Comparison of ENCODE assay signal across 17 cellular contexts in the genomic region with DNA sequence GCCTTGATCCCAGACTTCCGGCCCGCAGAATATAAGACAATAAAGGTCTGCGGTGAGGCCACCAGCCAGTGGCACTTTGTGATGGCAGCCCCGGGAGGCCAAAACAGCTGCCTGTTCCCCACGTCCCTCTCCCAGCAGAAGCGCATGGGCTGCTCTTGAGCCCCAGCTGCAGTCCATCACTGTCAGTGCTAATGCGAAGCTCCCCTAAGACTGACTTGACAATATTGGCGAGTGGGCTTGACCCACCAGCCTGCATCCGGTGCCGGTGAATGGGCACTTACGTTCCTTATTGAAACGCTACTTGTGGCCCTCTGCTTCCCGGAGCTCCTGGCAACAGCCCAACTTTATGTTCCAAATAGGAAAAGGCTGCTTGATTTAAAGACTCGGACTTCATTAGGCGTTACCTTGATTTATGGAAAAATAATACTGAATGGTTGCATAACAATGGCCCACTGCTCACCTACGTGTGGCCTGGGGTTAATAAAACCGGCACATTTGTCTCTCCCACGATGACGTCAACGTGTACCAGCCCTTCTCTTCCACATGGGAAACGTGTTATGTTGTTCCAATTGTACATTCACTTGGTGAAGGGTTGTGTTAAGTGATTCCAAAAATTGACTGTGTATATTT.
DNase-seq lines count a peak whose midpoint lies in the region; ATAC-seq, FAIRE-seq and TF ChIP-seq lines count a peak whose summit lies in the region.
"Had no signal": no experiment of that assay in that cellular context is flagged by ENCODE, and none has a peak within 500 bp of the region (broad histone marks: within the 10 kb centered on the region; RNA-seq: fewer than 3 reads in every experiment).

No MANE protein-coding gene starts in this region.

- no peaks in the 10 kb centered on the region for H4K20me1 ChIP-seq in smooth muscle cell (ENCODE audit: low read depth)

- H3K27me3 ChIP-seq in body of pancreas (no peaks in the 10 kb centered on the region), iPS-20b (ENCODE audit: insufficient read depth, low read length) (no peaks in the 10 kb centered on the region), spleen (replicated peaks in 1 of 7) (peaks cover 0 to 7% (median 0%) of the 10 kb centered on the region in 7 donors), smooth muscle cell (ENCODE audit: low read depth) (no peaks in the 10 kb centered on the region)
- H3K27me3 ChIP-seq: right lobe of liver had no signal

- H3F3A ChIP-seq in smooth muscle cell (ENCODE audit: low read depth): no peaks in the 10 kb centered on the region

- H3K9me3 ChIP-seq in body of pancreas (no peaks in the 10 kb centered on the region), iPS-20b (ENCODE audit: insufficient read depth, low read depth, low read length) (no peaks in the 10 kb centered on the region), spleen (no peaks in the 10 kb centered on the region), smooth muscle cell (replicated peaks; ENCODE audit: low read depth) (no peaks in the 10 kb centered on the region)
- H3K9me3 ChIP-seq: right lobe of liver had no signal

- 57 to 58% methylated on average over 18 to 21 of the region's 21 CpGs for WGBS in body of pancreas, 2 donors
- WGBS in spleen, 5 donors: 52 to 66% (median 57%) methylated on average over 16 to 21 of the region's 21 CpGs
- WGBS in smooth muscle cell (ENCODE audit: low lambda C conversion rate): 93% methylated on average over 21 of the region's 21 CpGs

- intact Hi-C loops in body of pancreas (cut with DNase I): no loop called here
- intact Hi-C loops in spleen (cut with DNase I; ENCODE audit: low total_unique reads): loop anchor here (10.0 kb wide), 1 partner anchor 126 kb away; no protein-coding TSS in a partner anchor

- no peak for FAIRE-seq in GM19239 (lab: Jason Lieb, UNC)
- FAIRE-seq: G401.6 had no signal

- H3K27ac ChIP-seq in body of pancreas (no peak overlapping the region), iPS-20b (ENCODE audit: low read length) (no peak overlapping the region), spleen (peak overlapping the region in 6 of 8 donors; percentile 9 to 66 (median 53)), smooth muscle cell (ENCODE audit: low read depth) (no peak overlapping the region)
- H3K27ac ChIP-seq: right lobe of liver had no signal

- H3K36me3 ChIP-seq in body of pancreas (replicated peaks in 1 of 2; ENCODE audit: insufficient read depth in 1 of 2, low read depth in 2 of 2) (no peaks in the 10 kb centered on the region), iPS-20b (ENCODE audit: insufficient read depth, low read depth, low read length) (no peaks in the 10 kb centered on the region), spleen (no peaks in the 10 kb centered on the region), smooth muscle cell (ENCODE audit: low read depth) (no peaks in the 10 kb centered on the region)
- H3K36me3 ChIP-seq: right lobe of liver had no signal

- H3K9ac ChIP-seq in iPS-20b (ENCODE audit: low read depth, low read length) (peak overlapping the region; percentile 56; the same call in 1 of the 2 replicates), smooth muscle cell (ENCODE audit: low read depth) (no peak overlapping the region)

- H3K4me2 ChIP-seq in smooth muscle cell: no peak overlapping the region

- ATAC-seq in body of pancreas: peak; percentile 30
- ATAC-seq: naive thymus-derived CD4-positive, alpha-beta T cell; right lobe of liver; stimulated activated effector memory CD8-positive, alpha-beta T cell treated with anti-CD3 and anti-CD28 coated beads, Interleukin-12 subunit alpha, Interleukin-12 subunit beta, amount 100 ng/mL, for 72 hours had no signal

- H3K4me3 ChIP-seq in body of pancreas (no peak overlapping the region), iPS-20b (ENCODE audit: low read length) (no peak overlapping the region), spleen (no peak overlapping the region), smooth muscle cell (no peak overlapping the region)
- H3K4me3 ChIP-seq: right lobe of liver had no signal

- TF ChIP-seq CTCF in body of pancreas (IDR thresholded peaks at IDR 0.05) (no peak), spleen (IDR thresholded peaks at IDR 0.05 in 8 of 11, conservative IDR thresholded peaks at IDR 0.05 in 3 of 11) (no peak), smooth muscle cell (IDR thresholded peaks at IDR 0.05; ENCODE audit: borderline replicate concordance, insufficient read depth, poor library complexity, severe bottlenecking) (no peak)

- DNase-seq in NCI-H2029 (lab: John Stamatoyannopoulos, UW) (peak; percentile 43), NCI-H2029 treated with DMSO at 0.1 percent for 48 hours (lab: John Stamatoyannopoulos, UW) (no peak), body of pancreas (no peak), spleen (no peak), NCI-H1092 treated with DMSO at 0.1 percent for 48 hours (lab: John Stamatoyannopoulos, UW) (no peak), smooth muscle cell (lab: John Stamatoyannopoulos, UW; ENCODE audit: unreplicated experiment) (no peak), GM19239 (ENCODE audit: insufficient read length, low spot score) (no peak)
- DNase-seq: 8988T; activated CD4-positive, alpha-beta T cell treated with anti-CD3 and anti-CD28 coated beads, Interleukin-2, amount 50 U/mL, for 48 hours; CD4-positive, alpha-beta T cell; glutamatergic neuron; left cardiac atrium; naive thymus-derived CD4-positive, alpha-beta T cell; right lobe of liver had no signal

- H3K79me2 ChIP-seq in smooth muscle cell (ENCODE audit: low read depth): no peaks in the 10 kb centered on the region

- TF ChIP-seq POLR2A in body of pancreas (IDR thresholded peaks at IDR 0.05): no peak
- no peak for TF ChIP-seq POLR2A in spleen (IDR thresholded peaks at IDR 0.05)

- no peak overlapping the region for H2AFZ ChIP-seq in smooth muscle cell (ENCODE audit: low read depth)

- H3K4me1 ChIP-seq in body of pancreas (no peaks in the 10 kb centered on the region), iPS-20b (ENCODE audit: insufficient read depth, low read length) (peaks cover 20% of the 10 kb centered on the region; the same call in 1 of the 2 replicates), spleen (peaks cover 14 to 42% (median 35%) of the 10 kb centered on the region in 6 donors), smooth muscle cell (ENCODE audit: low read depth) (peaks cover 10% of the 10 kb centered on the region)
- H3K4me1 ChIP-seq: right lobe of liver had no signal

Comparison
In these comparisons a context has a peak if more than half of its experiments do, and no peak if none do; other contexts are left out.
1. H3K27ac ChIP-seq: peak in spleen (6 of 8); none in body of pancreas (0 of 4), iPS-20b (single experiment) and smooth muscle cell (single experiment).